Comparison of ENCODE assay signal across 8 cellular contexts in the genomic region with DNA sequence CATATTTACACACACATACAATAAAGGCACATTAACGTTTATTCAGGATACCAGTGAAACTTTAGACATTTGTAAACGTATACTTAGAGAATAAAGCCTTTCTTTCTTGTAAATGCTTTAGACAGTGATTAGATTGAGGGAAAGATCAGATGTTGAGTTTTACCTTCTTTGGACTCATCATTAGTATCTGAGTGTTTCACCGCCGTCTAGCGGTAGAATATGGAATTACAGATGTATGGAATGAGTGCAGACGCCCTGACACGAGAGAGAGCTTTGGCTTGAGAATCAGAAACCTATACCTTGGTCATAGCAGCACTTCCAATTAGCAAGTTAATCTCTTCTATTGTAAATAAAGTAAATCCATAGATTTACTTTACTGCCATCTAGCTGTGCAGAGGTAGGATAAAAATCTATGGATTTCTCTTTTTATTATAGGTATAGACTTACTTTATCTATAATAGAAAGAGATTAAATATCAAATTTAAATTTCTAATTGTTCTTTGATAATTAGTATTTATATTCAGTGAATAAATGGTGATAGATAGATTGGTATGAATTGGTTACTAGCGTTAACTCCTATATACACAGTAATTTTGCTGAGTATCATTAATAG. TPM values are rescaled to one million over a fixed set of nuclear protein-coding genes. Genes with fewer than 3 reads are reported as not detected.
DNase-seq lines count a peak whose midpoint lies in the region; ATAC-seq and TF ChIP-seq lines count a peak whose summit lies in the region.

No MANE protein-coding gene starts in this region.

- H3K4me2 ChIP-seq in PC-3 (ENCODE audit: low read length), result no peak overlapping the region

- no peaks in the 10 kb centered on the region for H3F3A ChIP-seq in PC-3 (ENCODE audit: low read length, unreplicated experiment)

- ATAC-seq in HG03442 (IDR thresholded peaks at IDR 0.05; ENCODE audit: unreplicated experiment) (peak; percentile 45), PC-3 (peak; percentile 76)

- no peak overlapping the region for H3K9ac ChIP-seq in PC-3 (ENCODE audit: low read length)

- no peak overlapping the region for H3K4me3 Mint-ChIP-seq in activated naive CD8-positive, alpha-beta T cell treated with anti-CD3 and anti-CD28 coated beads for 36 hours

- no TSS peak for BruUV-seq in PC-3 (replicated peaks; lab: Mats Ljungman, UMichigan)

- POLR2A ChIA-PET in PC-3 (lab: Charles Lee; ENCODE audit: unreplicated experiment), result no interaction called here

- CTCF ChIA-PET in PC-3 (lab: Charles Lee), result interaction anchor here (0.6 to 1.0 kb wide), 3 partner anchors 111 to 310 kb away, joined by 3 to 7 read pairs (median 5); no protein-coding TSS in a partner anchor

- peaks cover 13% of the 10 kb centered on the region for H3K27me3 Mint-ChIP-seq in activated naive CD8-positive, alpha-beta T cell treated with anti-CD3 and anti-CD28 coated beads for 36 hours

- no peak overlapping the region for H2AFZ ChIP-seq in PC-3 (ENCODE audit: low read length)

- H3K36me3 ChIP-seq in PC-3 (ENCODE audit: low read depth, low read length), result no peaks in the 10 kb centered on the region

- H3K27me3 ChIP-seq in PC-3 (ENCODE audit: low read length), result peaks cover 5% of the 10 kb centered on the region; the same call in 1 of the 2 replicates

- H3K27ac Mint-ChIP-seq in activated naive CD8-positive, alpha-beta T cell treated with anti-CD3 and anti-CD28 coated beads for 36 hours, result no peak overlapping the region

- H3K4me3 ChIP-seq in PC-3 (ENCODE audit: low read length), result no peak overlapping the region

- H3K27ac ChIP-seq in PC-3 (ENCODE audit: low read length), result no peak overlapping the region

- H3K4me1 ChIP-seq in PC-3 (ENCODE audit: insufficient read depth, low read length), result no peaks in the 10 kb centered on the region

- no peaks in the 10 kb centered on the region for H4K20me1 ChIP-seq in PC-3 (ENCODE audit: low read length)

- no peaks in the 10 kb centered on the region for H3K79me2 ChIP-seq in PC-3 (ENCODE audit: low read length)

- H3K9me3 ChIP-seq in PC-3 (ENCODE audit: low read length), result no peaks in the 10 kb centered on the region

- H3K9me2 ChIP-seq in PC-3 (replicated peaks; ENCODE audit: low read length), result no peaks in the 10 kb centered on the region

- DNase-seq in NCI-H524 (lab: John Stamatoyannopoulos, UW), result peak; percentile 20 to 49
- no peak for DNase-seq in NCI-H524 treated with DMSO at 0.1 percent for 48 hours (lab: John Stamatoyannopoulos, UW)
- DNase-seq in PC-3, result peak; percentile 91
- DNase-seq in activated naive CD8-positive, alpha-beta T cell treated with anti-CD3 and anti-CD28 coated beads for 36 hours, result peak; percentile 23
- DNase-seq in iPS-NIHi7 (ENCODE audit: extremely low spot score), result peak; percentile 18
- DNase-seq in stimulated activated CD4-positive, alpha-beta T cell treated with anti-CD3 and anti-CD28 coated beads, Interleukin-2, amount 100 ng/mL, for 24 hours, result peak; percentile 37 to 62
- no peak for DNase-seq in NCI-H128 (lab: John Stamatoyannopoulos, UW; ENCODE audit: unreplicated experiment)

- no peaks in the 10 kb centered on the region for H3K36me3 Mint-ChIP-seq in activated naive CD8-positive, alpha-beta T cell treated with anti-CD3 and anti-CD28 coated beads for 36 hours

- intact Hi-C loops in PC-3 (cut with micrococcal nuclease), result loop anchor here (1.0 to 5.0 kb wide), 4 partner anchors 120 to 294 kb away; no protein-coding TSS in a partner anchor

- TF ChIP-seq CTCF in PC-3 (conservative IDR thresholded peaks at IDR 0.05; ENCODE audit: low read depth, low read length), result peak; percentile 95

- H3K4me1 Mint-ChIP-seq in activated naive CD8-positive, alpha-beta T cell treated with anti-CD3 and anti-CD28 coated beads for 36 hours, result peaks cover 9% of the 10 kb centered on the region

- H3K9me3 Mint-ChIP-seq in activated naive CD8-positive, alpha-beta T cell treated with anti-CD3 and anti-CD28 coated beads for 36 hours, result no peaks in the 10 kb centered on the region

RNA-seq across cellular contexts. Expression of a gene that starts 12.6 kb away (rescaled TPM):
- not detected in 2 replicates for total RNA-seq in PC-3 (2014; rRNA removed)
- not detected for total RNA-seq in activated naive CD8-positive, alpha-beta T cell treated with anti-CD3 and anti-CD28 coated beads for 36 hours

RNA-seq across cellular contexts. Expression of a gene that starts 22.2 kb away (rescaled TPM):
- not detected in 2 replicates for total RNA-seq in PC-3 (2014; rRNA removed)
- total RNA-seq in activated naive CD8-positive, alpha-beta T cell treated with anti-CD3 and anti-CD28 coated beads for 36 hours, result not detected

Comparison
In these comparisons a context has a peak if more than half of its experiments do, and no peak if none do; other contexts are left out.
1. DNase-seq: peak in NCI-H524 (2 of 2), PC-3 (single experiment), activated naive CD8-positive, alpha-beta T cell treated with anti-CD3 and anti-CD28 coated beads for 36 hours (single experiment), iPS-NIHi7 (single experiment) and stimulated activated CD4-positive, alpha-beta T cell treated with anti-CD3 and anti-CD28 coated beads, Interleukin-2, amount 100 ng/mL, for 24 hours (2 of 2); none in NCI-H524 treated with DMSO at 0.1 percent for 48 hours (single experiment) and NCI-H128 (single experiment).